ENCODE assay signal across 2 cellular contexts in the genomic region with DNA sequence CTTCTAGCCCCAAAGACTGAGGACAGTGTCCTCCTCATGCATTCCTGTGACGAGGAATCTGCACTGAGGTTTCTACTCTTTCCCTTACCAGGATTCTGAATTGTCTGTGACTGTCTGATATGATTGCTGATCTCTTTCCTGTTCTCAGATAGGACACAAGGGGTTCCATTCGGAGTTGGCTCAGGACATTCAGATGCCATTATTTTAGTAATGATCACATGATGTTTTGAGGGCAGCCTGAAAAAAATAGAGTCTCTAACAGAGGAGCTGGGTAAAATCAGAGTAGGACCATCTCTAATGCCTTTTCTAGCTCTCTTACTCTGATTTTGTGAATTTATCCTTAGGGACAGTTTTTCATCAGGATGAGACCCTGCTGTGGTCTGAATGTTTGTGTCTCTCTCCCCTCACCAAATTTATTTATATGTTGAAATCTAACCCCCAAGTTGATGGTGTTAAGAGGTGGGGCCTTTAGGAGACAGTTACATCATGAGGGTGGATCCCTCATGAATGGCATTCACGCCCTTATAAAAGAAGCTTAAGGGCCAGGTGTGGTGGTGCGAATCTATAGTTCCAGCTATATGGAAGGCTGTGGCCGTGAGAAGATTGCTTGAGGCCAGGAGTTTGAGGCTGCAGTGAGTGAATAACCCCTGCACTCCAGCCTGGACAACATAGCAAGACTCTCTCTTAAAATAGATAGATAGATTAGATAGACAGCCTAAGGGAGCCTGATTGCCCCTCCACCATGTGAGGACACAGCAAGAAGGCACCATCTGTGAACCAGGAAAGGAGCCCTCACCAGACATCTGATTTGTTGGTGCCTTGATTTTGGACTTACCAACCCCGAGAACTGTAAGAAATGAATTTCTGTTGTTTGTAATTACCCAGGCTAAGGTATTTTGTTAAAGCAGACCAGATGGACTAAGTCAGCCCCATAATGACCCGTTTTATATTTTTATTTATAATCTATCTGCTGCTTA.
TF ChIP-seq lines count a peak whose summit lies in the region.

No MANE protein-coding gene starts in this region.

TF ChIP-seq in A549, 52 proteins besides CTCF, POLR2A, EP300 and RAD21:
- TF ChIP-seq, protein P1, sequence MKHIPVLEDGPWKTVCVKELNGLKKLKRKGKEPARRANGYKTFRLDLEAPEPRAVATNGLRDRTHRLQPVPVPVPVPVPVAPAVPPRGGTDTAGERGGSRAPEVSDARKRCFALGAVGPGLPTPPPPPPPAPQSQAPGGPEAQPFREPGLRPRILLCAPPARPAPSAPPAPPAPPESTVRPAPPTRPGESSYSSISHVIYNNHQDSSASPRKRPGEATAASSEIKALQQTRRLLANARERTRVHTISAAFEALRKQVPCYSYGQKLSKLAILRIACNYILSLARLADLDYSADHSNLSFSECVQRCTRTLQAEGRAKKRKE (CRISPR knock-in tag; IDR thresholded peaks at IDR 0.05; ENCODE audit: low read depth): no peak
- TF ChIP-seq RFX5 (IDR thresholded peaks at IDR 0.05) (no peak), RARB (CRISPR knock-in tag; IDR thresholded peaks at IDR 0.05) (no peak), FOXS1 (CRISPR knock-in tag; IDR thresholded peaks at IDR 0.05) (no peak), HOXA7 (CRISPR knock-in tag; IDR thresholded peaks at IDR 0.05) (no peak), KDM5A (IDR thresholded peaks at IDR 0.05) (no peak), EHMT2 (IDR thresholded peaks at IDR 0.05; ENCODE audit: low read depth) (no peak), HDAC2 (IDR thresholded peaks at IDR 0.05) (no peak), MAFK (IDR thresholded peaks at IDR 0.05; ENCODE audit: partially characterized antibody) (no peak), HOXB13 (CRISPR knock-in tag; IDR thresholded peaks at IDR 0.05; ENCODE audit: low read depth) (no peak), ESRRA (IDR thresholded peaks at IDR 0.05; ENCODE audit: borderline replicate concordance, low read length) (no peak), NR3C1 (IDR thresholded peaks at IDR 0.05) (no peak), RNF2 (IDR thresholded peaks at IDR 0.05; ENCODE audit: borderline replicate concordance, low read depth) (no peak), SREBF2 (IDR thresholded peaks at IDR 0.05) (no peak)
- TF ChIP-seq, protein P2, sequence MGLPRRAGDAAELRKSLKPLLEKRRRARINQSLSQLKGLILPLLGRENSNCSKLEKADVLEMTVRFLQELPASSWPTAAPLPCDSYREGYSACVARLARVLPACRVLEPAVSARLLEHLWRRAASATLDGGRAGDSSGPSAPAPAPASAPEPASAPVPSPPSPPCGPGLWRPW (IDR thresholded peaks at IDR 0.05): no peak
- TF ChIP-seq, protein P3, sequence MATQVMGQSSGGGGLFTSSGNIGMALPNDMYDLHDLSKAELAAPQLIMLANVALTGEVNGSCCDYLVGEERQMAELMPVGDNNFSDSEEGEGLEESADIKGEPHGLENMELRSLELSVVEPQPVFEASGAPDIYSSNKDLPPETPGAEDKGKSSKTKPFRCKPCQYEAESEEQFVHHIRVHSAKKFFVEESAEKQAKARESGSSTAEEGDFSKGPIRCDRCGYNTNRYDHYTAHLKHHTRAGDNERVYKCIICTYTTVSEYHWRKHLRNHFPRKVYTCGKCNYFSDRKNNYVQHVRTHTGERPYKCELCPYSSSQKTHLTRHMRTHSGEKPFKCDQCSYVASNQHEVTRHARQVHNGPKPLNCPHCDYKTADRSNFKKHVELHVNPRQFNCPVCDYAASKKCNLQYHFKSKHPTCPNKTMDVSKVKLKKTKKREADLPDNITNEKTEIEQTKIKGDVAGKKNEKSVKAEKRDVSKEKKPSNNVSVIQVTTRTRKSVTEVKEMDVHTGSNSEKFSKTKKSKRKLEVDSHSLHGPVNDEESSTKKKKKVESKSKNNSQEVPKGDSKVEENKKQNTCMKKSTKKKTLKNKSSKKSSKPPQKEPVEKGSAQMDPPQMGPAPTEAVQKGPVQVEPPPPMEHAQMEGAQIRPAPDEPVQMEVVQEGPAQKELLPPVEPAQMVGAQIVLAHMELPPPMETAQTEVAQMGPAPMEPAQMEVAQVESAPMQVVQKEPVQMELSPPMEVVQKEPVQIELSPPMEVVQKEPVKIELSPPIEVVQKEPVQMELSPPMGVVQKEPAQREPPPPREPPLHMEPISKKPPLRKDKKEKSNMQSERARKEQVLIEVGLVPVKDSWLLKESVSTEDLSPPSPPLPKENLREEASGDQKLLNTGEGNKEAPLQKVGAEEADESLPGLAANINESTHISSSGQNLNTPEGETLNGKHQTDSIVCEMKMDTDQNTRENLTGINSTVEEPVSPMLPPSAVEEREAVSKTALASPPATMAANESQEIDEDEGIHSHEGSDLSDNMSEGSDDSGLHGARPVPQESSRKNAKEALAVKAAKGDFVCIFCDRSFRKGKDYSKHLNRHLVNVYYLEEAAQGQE (IDR thresholded peaks at IDR 0.05): no peak
- TF ChIP-seq, protein P4, sequence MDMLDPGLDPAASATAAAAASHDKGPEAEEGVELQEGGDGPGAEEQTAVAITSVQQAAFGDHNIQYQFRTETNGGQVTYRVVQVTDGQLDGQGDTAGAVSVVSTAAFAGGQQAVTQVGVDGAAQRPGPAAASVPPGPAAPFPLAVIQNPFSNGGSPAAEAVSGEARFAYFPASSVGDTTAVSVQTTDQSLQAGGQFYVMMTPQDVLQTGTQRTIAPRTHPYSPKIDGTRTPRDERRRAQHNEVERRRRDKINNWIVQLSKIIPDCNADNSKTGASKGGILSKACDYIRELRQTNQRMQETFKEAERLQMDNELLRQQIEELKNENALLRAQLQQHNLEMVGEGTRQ (IDR thresholded peaks at IDR 0.05): no peak
- TF ChIP-seq, protein P5, sequence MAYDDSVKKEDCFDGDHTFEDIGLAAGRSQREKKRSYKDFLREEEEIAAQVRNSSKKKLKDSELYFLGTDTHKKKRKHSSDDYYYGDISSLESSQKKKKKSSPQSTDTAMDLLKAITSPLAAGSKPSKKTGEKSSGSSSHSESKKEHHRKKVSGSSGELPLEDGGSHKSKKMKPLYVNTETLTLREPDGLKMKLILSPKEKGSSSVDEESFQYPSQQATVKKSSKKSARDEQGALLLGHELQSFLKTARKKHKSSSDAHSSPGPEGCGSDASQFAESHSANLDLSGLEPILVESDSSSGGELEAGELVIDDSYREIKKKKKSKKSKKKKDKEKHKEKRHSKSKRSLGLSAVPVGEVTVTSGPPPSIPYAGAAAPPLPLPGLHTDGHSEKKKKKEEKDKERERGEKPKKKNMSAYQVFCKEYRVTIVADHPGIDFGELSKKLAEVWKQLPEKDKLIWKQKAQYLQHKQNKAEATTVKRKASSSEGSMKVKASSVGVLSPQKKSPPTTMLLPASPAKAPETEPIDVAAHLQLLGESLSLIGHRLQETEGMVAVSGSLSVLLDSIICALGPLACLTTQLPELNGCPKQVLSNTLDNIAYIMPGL (CRISPR knock-in tag; IDR thresholded peaks at IDR 0.05; ENCODE audit: borderline replicate concordance): no peak
- TF ChIP-seq, protein P6, sequence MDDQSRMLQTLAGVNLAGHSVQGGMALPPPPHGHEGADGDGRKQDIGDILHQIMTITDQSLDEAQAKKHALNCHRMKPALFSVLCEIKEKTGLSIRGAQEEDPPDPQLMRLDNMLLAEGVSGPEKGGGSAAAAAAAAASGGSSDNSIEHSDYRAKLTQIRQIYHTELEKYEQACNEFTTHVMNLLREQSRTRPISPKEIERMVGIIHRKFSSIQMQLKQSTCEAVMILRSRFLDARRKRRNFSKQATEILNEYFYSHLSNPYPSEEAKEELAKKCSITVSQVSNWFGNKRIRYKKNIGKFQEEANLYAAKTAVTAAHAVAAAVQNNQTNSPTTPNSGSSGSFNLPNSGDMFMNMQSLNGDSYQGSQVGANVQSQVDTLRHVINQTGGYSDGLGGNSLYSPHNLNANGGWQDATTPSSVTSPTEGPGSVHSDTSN (IDR thresholded peaks at IDR 0.05): no peak

TF ChIP-seq in IMR-90, 13 proteins besides CTCF, POLR2A, EP300 and RAD21:
- TF ChIP-seq MAZ (IDR thresholded peaks at IDR 0.05; ENCODE audit: borderline replicate concordance, low read depth, low read length) (no peak), MAFK (IDR thresholded peaks at IDR 0.05; ENCODE audit: low read depth, low read length) (no peak), CHD1 (IDR thresholded peaks at IDR 0.05; ENCODE audit: low read depth, low read length) (no peak)
